In genomic region chr21:32940079-32941014, GRCh38 we compare ENCODE assay signal across 8 cellular contexts.
DNase-seq lines count a peak whose midpoint lies in the region; ATAC-seq and TF ChIP-seq lines count a peak whose summit lies in the region.

No MANE protein-coding gene starts in this region.

- no peak overlapping the region for H2BK15ac ChIP-seq in mesenchymal stem cell (ENCODE audit: low read depth, poor library complexity, severe bottlenecking)

- no peaks in the 10 kb centered on the region for H3K9me3 ChIP-seq in mesenchymal stem cell (ENCODE audit: control insufficient read depth, low read length)
- no peaks in the 10 kb centered on the region for H3K9me3 ChIP-seq in upper lobe of left lung

- DNase-seq in activated T-cell treated with anti-CD3 and anti-CD28 coated beads for 1 hour (ENCODE audit: low read depth): peak; percentile 30
- DNase-seq in activated T-cell treated with anti-CD3 and anti-CD28 coated beads, Interleukin-2, amount 50 U/mL, for 1 hour: no peak
- peak; percentile 70 for DNase-seq in NAMALWA (ENCODE audit: low spot score)
- peak; percentile 15 for DNase-seq in T-helper 9 cell
- no peak for DNase-seq in coronary artery (ENCODE audit: low spot score)
- peak; percentile 43 for DNase-seq in mesenchymal stem cell
- DNase-seq in upper lobe of left lung: peak in 1 of 2 donors; percentile 60
- DNase-seq in GM19240 (ENCODE audit: insufficient read length, low spot score): no peak

- peak in 1 of 2 donors; percentile 68 for ATAC-seq in upper lobe of left lung (ENCODE audit: low FRiP score in 2 of 2)

- no peak for TF ChIP-seq POLR2A in upper lobe of left lung (IDR thresholded peaks at IDR 0.05)

- no peak overlapping the region for H4K8ac ChIP-seq in mesenchymal stem cell (ENCODE audit: low read length)

- no peak for TF ChIP-seq EP300 in upper lobe of left lung (IDR thresholded peaks at IDR 0.05)

- no peak overlapping the region for H2AK5ac ChIP-seq in mesenchymal stem cell (ENCODE audit: low read length, severe bottlenecking)

- no peak overlapping the region for H2AFZ ChIP-seq in mesenchymal stem cell (ENCODE audit: low read depth, low read length)

- no peaks in the 10 kb centered on the region for H3K79me1 ChIP-seq in mesenchymal stem cell (replicated peaks; ENCODE audit: low read length, poor library complexity, severe bottlenecking)

- H2BK12ac ChIP-seq in mesenchymal stem cell (ENCODE audit: low read length in 2 of 2): no peak overlapping the region

- no peak overlapping the region for H3K4me3 ChIP-seq in coronary artery
- no peak overlapping the region for H3K4me3 ChIP-seq in mesenchymal stem cell (ENCODE audit: insufficient read depth in 1 of 2, low read depth in 1 of 2, low read length in 2 of 2)
- no peak overlapping the region for H3K4me3 ChIP-seq in upper lobe of left lung

- H4K91ac ChIP-seq in mesenchymal stem cell (ENCODE audit: low read length): no peak overlapping the region

- H2BK5ac ChIP-seq in mesenchymal stem cell (ENCODE audit: low read depth, low read length, poor library complexity, severe bottlenecking): no peak overlapping the region

- H3K27ac ChIP-seq in coronary artery: no peak overlapping the region
- no peak overlapping the region for H3K27ac ChIP-seq in mesenchymal stem cell (ENCODE audit: low read length, poor library complexity, severe bottlenecking)
- no peak overlapping the region for H3K27ac ChIP-seq in upper lobe of left lung

- H2BK120ac ChIP-seq in mesenchymal stem cell (ENCODE audit: low read depth, low read length): no peak overlapping the region

- no peak overlapping the region for H3K4me2 ChIP-seq in mesenchymal stem cell (ENCODE audit: low read length, poor library complexity, severe bottlenecking)

- no peak overlapping the region for H3K18ac ChIP-seq in mesenchymal stem cell (ENCODE audit: low read depth in 1 of 2, low read length in 2 of 2)

- no peak overlapping the region for H3K9ac ChIP-seq in mesenchymal stem cell (ENCODE audit: low read length)

- H3K4ac ChIP-seq in mesenchymal stem cell (ENCODE audit: low read depth in 1 of 2, low read length in 2 of 2): no peak overlapping the region

- H3K27me3 ChIP-seq in mesenchymal stem cell (ENCODE audit: control insufficient read depth in 1 of 2, insufficient read depth in 1 of 2, low read length in 2 of 2) (peaks cover 17 to 59% of the 10 kb centered on the region in 2 experiments), upper lobe of left lung (no peaks in the 10 kb centered on the region)

- no peak overlapping the region for H3K23ac ChIP-seq in mesenchymal stem cell (ENCODE audit: low read length in 2 of 2)

- no peak overlapping the region for H3K14ac ChIP-seq in mesenchymal stem cell (ENCODE audit: low read length in 2 of 2)

- no peaks in the 10 kb centered on the region for H3K36me3 ChIP-seq in mesenchymal stem cell (ENCODE audit: control insufficient read depth in 1 of 2, insufficient read depth in 2 of 2, low read depth in 1 of 2, low read length in 2 of 2)
- H3K36me3 ChIP-seq in upper lobe of left lung: no peaks in the 10 kb centered on the region

- H3K4me1 ChIP-seq in mesenchymal stem cell (ENCODE audit: control insufficient read depth, insufficient read depth, low read depth, low read length) (no peaks in the 10 kb centered on the region), upper lobe of left lung (no peaks in the 10 kb centered on the region)

- 59% methylated on average over 23 of the region's 23 CpGs for WGBS in mesenchymal stem cell
- WGBS in upper lobe of left lung, 2 donors: 52 to 55% methylated on average over 20 to 23 of the region's 23 CpGs

- TF ChIP-seq CTCF in coronary artery (IDR thresholded peaks at IDR 0.05): peak; percentile 48
- peak; percentile 53 to 67 (median 60) for TF ChIP-seq CTCF in upper lobe of left lung (IDR thresholded peaks at IDR 0.05)

Comparison
In these comparisons a context has a peak if more than half of its experiments do, and no peak if none do; other contexts are left out.
1. DNase-seq: peak in activated T-cell treated with anti-CD3 and anti-CD28 coated beads for 1 hour (single experiment), NAMALWA (single experiment), T-helper 9 cell (single experiment) and mesenchymal stem cell (single experiment); none in activated T-cell treated with anti-CD3 and anti-CD28 coated beads, Interleukin-2, amount 50 U/mL, for 1 hour (single experiment), coronary artery (single experiment) and GM19240 (single experiment).